19 cellular contexts compared by ENCODE assay signal in the genomic region with DNA sequence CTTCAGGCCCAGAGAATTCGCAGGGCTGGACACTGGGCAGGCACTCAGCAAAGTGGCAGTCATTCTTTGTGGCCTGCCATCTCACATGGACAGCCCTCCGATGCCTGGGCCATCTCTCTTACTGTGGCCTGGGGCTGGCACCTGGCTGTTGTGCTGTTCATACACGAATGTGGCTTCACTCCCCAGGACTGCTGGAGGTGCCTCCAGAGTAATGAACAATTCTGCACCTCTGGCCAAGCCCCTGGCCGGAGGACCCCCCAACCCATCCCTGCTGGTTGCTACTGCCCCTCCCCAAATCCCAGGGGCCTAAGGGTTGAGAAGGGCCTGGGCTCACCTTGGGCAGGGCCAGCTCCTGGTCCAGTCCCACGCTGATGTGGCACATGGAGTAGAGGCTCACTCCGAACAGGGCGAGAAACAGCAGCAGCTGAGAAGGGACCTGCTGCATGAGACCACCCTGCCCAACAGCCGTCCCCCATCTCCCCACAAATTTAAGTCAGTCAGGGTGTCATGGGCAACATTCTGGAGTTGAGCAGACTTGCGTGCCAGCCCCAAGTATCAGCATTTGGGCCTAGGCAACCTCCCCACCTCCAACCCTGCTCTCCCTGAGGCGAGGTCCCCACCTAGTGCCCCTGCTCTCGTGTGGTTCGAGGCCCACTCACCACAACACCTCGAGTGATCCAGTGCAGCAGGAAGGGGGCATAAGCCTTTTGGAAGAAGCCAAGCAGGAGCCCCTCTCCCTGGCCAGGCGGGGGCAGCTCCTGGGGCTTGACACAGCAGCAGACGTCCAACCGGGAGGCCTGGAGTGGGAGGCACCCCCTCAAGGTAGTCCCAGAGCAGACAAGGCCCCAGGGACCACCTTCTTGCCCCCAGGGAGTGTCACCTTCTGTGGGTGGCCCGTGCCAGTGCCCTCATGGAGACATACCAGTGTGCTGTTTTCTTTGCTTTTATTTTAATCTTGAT. TPM values are rescaled to one million over a fixed set of nuclear protein-coding genes. Genes with fewer than 3 reads are reported as not detected.
"Had no signal": no experiment of that assay in that cellular context is flagged by ENCODE, and none has a peak within 500 bp of the region (broad histone marks: within the 10 kb centered on the region; RNA-seq: fewer than 3 reads in every experiment).

No MANE protein-coding gene starts in this region.

- H3K9me3 ChIP-seq: testis, upper lobe of right lung had no signal

- H2AFZ ChIP-seq: hepatocyte, neural progenitor cell, parathyroid adenoma had no signal

- ATAC-seq: stimulated activated naive CD8-positive, alpha-beta T cell treated with anti-CD3 and anti-CD28 coated beads, Interleukin-15, amount 100 ng/mL, for 72 hours; upper lobe of right lung had no signal

- H3K9ac ChIP-seq: neural progenitor cell, parathyroid adenoma had no signal

- H3K4me2 ChIP-seq: hepatocyte, neural progenitor cell had no signal

- H3K79me2 ChIP-seq: parathyroid adenoma had no signal

- H3K4me1 ChIP-seq: left ventricle myocardium inferior, neural progenitor cell, parathyroid adenoma, sigmoid colon, testis, upper lobe of right lung had no signal

- H3K4me3 ChIP-seq: cardiac muscle cell, dorsolateral prefrontal cortex, hepatocyte, left ventricle myocardium inferior, neural progenitor cell, sigmoid colon, spleen, testis, upper lobe of right lung had no signal

- H3K27me3 ChIP-seq: cardiac muscle cell, dorsolateral prefrontal cortex, hepatocyte, neural progenitor cell, sigmoid colon, spleen, testis, upper lobe of right lung had no signal

- H3K36me3 ChIP-seq: cardiac muscle cell, left ventricle myocardium inferior, neural progenitor cell, sigmoid colon, spleen, upper lobe of right lung had no signal

- DNase-seq: activated CD4-positive, alpha-beta T cell treated with anti-CD3 and anti-CD28 coated beads, Interleukin-2, amount 10 ng/mL, durations not matched to agents 7 days and 5 days; activated CD4-positive, CD25-positive, alpha-beta regulatory T cell; activated naive CD4-positive, alpha-beta T cell; dorsolateral prefrontal cortex; kidney; left ventricle myocardium inferior; mesendoderm; sigmoid colon; spleen; stimulated activated naive CD8-positive, alpha-beta T cell treated with anti-CD3 and anti-CD28 coated beads, Interleukin-15, amount 100 ng/mL, for 72 hours; testis; upper lobe of right lung had no signal

- H3K27ac ChIP-seq: cardiac muscle cell, dorsolateral prefrontal cortex, hepatocyte, left ventricle myocardium inferior, neural progenitor cell, parathyroid adenoma, sigmoid colon, spleen, testis, upper lobe of right lung had no signal

RNA-seq across cellular contexts. Expression of a gene that starts 9.4 kb away (rescaled TPM):
- total RNA-seq: activated CD4-positive, alpha-beta T cell treated with anti-CD3 and anti-CD28 coated beads, Interleukin-2, amount 10 ng/mL, durations not matched to agents 7 days and 5 days; activated CD8-positive, alpha-beta memory T cell treated with anti-CD3 and anti-CD28 coated beads for 36 hours; activated T-helper 1 cell treated with anti-CD3 and anti-CD28 coated beads, Interleukin-12 subunit alpha, Interleukin-12 subunit beta, Interleukin-2, Interleukin-4 antibody, amounts not matched to agents 30 ng/mL and 10 ng/mL and 1 ng/mL, durations not matched to agents 14 hours and 24 hours and 36 hours; cardiac muscle cell; glomerular endothelial cell had no signal
- polyA plus RNA-seq: cardiac muscle cell had no signal
